10 cellular contexts compared by ENCODE assay signal in genomic region chr7:139601176-139601575, GRCh38.
"Had no signal": no experiment of that assay in that cellular context is flagged by ENCODE, and none has a peak within 500 bp of the region (broad histone marks: within the 10 kb centered on the region; RNA-seq: fewer than 3 reads in every experiment).

No MANE protein-coding gene starts in this region.

- H3K9me3 ChIP-seq: HAP-1 had no signal

- DNase-seq: GM23248, GOT3, H7, H9, HCEC 1CT, HFFc6 had no signal

- H3K4me1 ChIP-seq: HAP-1 had no signal

- H3K4me3 ChIP-seq: GM23248, GM23338, HAP-1 had no signal

- H3K27ac ChIP-seq: GM23248 had no signal

- H3K4me2 ChIP-seq: GM23338 had no signal

- H2AFZ ChIP-seq: GM23248, GM23338 had no signal

- H3K27ac Mint-ChIP-seq: H9, HFFc6 had no signal

- H3K4me1 Mint-ChIP-seq: GM23338, H9 had no signal

- H3K9me3 Mint-ChIP-seq: GM23338, H9, HFFc6 had no signal

- FAIRE-seq: H1, H54 had no signal

- H3K9ac ChIP-seq: GM23248 had no signal

- H3K4me3 Mint-ChIP-seq: GM23338, H9, HFFc6 had no signal
